In the genomic region with DNA sequence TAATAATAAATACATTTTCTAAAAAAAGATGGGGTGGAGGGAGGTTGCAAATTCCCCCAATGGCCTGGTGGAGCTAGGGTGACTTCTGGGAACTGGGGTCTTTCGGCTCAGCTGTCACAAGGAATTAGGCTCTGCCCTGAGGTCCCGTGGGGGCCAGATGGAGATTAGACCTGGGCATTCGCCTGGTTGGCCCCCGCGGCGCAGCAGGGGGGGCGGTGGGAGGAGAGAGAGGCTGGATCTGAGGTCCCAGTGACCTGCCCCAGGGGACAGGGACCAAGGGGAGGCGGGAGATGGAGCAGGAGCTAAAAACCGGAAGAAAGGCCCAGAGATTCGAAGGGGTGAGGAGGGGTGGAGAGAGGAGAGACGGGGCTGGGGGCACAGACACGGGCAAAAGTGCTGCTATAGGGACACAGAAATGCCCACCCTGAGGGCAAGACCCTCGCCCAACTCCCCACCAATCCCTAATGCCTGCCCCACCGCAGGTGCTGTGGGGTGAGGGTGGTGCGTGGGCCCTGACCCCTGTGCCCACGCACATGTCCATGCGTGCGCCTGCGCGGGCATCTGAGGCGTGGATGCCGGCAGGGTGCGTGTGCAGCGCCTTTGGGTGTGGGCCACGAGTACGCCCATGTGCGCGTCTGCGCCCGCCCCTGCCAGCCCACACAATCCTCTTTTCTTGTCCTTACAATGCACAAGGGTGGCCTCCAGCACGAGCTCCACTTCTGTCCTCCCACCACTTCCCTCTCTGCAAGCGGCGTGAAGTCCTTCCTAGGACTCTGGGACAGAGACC, we compare ENCODE assay signal across 1 cellular context.
TF ChIP-seq lines count a peak whose summit lies in the region.

No MANE protein-coding gene starts in this region.

TF ChIP-seq in H1, 55 proteins besides CTCF, POLR2A, EP300 and RAD21:
- TF ChIP-seq KDM1A (IDR thresholded peaks at IDR 0.05; ENCODE audit: borderline replicate concordance, low read length) = no peak
- no peak for TF ChIP-seq SIN3A (conservative IDR thresholded peaks at IDR 0.05 in 1 of 2, IDR thresholded peaks at IDR 0.05 in 1 of 2; ENCODE audit: low read depth in 1 of 2, low read length in 2 of 2)
- TF ChIP-seq KDM4A (IDR thresholded peaks at IDR 0.05; ENCODE audit: low read depth, low read length, severe bottlenecking) = no peak
